9 cellular contexts compared by ENCODE assay signal in the genomic region with DNA sequence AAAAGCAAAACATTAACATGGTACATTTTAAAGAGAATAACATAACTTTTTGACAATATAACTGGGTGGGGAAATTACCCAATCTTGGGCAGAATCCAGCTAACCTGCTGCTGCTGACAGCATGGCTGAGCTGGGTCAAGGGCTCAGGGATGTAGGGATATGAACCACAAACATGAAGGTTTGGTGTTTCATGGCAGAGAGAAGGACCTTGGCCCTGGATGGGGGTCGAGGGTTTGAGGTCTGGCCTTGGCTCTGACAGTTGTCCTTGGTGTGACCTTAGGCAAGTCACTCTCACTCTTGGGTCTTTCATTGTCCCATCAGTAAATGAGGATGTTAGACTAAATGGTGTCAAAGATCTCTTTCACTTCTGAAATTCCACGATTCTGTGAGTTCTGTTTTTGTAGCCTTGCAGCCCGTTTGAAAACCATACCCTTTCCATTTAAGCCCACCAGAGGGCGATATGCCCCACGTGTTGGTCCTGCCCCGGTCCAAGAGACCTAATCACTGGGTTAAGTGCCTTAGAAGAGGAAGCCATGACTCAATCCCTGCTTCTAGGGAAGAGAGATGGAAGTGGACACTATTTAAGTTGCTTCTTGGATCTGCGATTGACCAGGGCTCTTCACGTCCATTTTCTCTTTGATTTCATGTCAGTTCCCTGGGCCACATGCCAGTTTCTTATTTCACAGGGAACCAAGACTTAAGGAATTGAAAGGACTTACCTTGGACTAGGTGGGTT. TPM values are rescaled to one million over a fixed set of nuclear protein-coding genes. Genes with fewer than 3 reads are reported as not detected.
DNase-seq lines count a peak whose midpoint lies in the region; ATAC-seq, FAIRE-seq and TF ChIP-seq lines count a peak whose summit lies in the region.
"Had no signal": no experiment of that assay in that cellular context is flagged by ENCODE, and none has a peak within 500 bp of the region (broad histone marks: within the 10 kb centered on the region; RNA-seq: fewer than 3 reads in every experiment).

No MANE protein-coding gene starts in this region.

- POLR2A ChIA-PET in IMR-90 (lab: Charles Lee; ENCODE audit: unreplicated experiment), result no interaction called here

- peak overlapping the region; percentile 10 for H3K4me3 Mint-ChIP-seq in activated T-cell treated with anti-CD3 and anti-CD28 coated beads, Interleukin-2, amount 50 U/mL, for 24 hours
- peak overlapping the region; percentile 20 for H3K4me3 Mint-ChIP-seq in natural killer cell treated with Interleukin-12 subunit alpha and Interleukin-12 subunit beta and Interleukin-15 and Interleukin-18, amount 100 ng/mL, for 72 hours

- H3K36me3 Mint-ChIP-seq in activated T-cell treated with anti-CD3 and anti-CD28 coated beads, Interleukin-2, amount 50 U/mL, for 24 hours (ENCODE audit: low read depth), result peaks cover 10% of the 10 kb centered on the region
- H3K36me3 Mint-ChIP-seq in natural killer cell treated with Interleukin-12 subunit alpha and Interleukin-12 subunit beta and Interleukin-15 and Interleukin-18, amount 100 ng/mL, for 72 hours, result no peaks in the 10 kb centered on the region

- H4K5ac ChIP-seq in IMR-90 (ENCODE audit: low read depth, low read length), result no peak overlapping the region

- 0 out of 3 replicates have a peak overlapping the region, but pooled peaks have one; percentile 16 for H2BK15ac ChIP-seq in IMR-90 (ENCODE audit: low read depth, low read length)

- 80% methylated on average over 2 of the region's 8 CpGs; no CpG with 5 or more reads in 1 of the 2 experiments for WGBS in IMR-90 (ENCODE audit: extremely low coverage in 2 of 2, insufficient read length in 1 of 2), 2 experiments
- 29% methylated on average over 8 of the region's 8 CpGs for WGBS in esophagus muscularis mucosa

- H3K4ac ChIP-seq in IMR-90 (ENCODE audit: low read depth, low read length), result peak overlapping the region; percentile 69

- H3K14ac ChIP-seq in IMR-90 (replicated peaks; ENCODE audit: low read depth, low read length), result peak overlapping the region; percentile 46; the same call in 1 of the 2 replicates

- H3K9me1 ChIP-seq in IMR-90 (ENCODE audit: insufficient read depth, low read length), result no peaks in the 10 kb centered on the region

- no peaks in the 10 kb centered on the region for H3K79me1 ChIP-seq in IMR-90 (ENCODE audit: low read depth in 1 of 2, low read length in 2 of 2)

- no TSS peak for BruUV-seq in IMR-90 (replicated peaks; lab: Mats Ljungman, UMichigan)

- H3K9ac ChIP-seq in IMR-90 (ENCODE audit: low read depth, low read length), result no peak overlapping the region
- H3K9ac ChIP-seq: BLaER1 treated with 17β-estradiol and CSF1 and Interleukin-3, amounts not matched to agents 10 nM and 100 nM had no signal

- peak overlapping the region; percentile 66 for H2BK20ac ChIP-seq in IMR-90 (ENCODE audit: low read depth, low read length)

- peak; percentile 84 for FAIRE-seq in RCC 7860 (lab: Jason Lieb, UNC)

- no peaks in the 10 kb centered on the region for H3K36me3 ChIP-seq in IMR-90 (ENCODE audit: control insufficient read depth, insufficient read depth, low read length)
- no peaks in the 10 kb centered on the region for H3K36me3 ChIP-seq in esophagus muscularis mucosa
- H3K36me3 ChIP-seq: BLaER1 treated with 17β-estradiol and CSF1 and Interleukin-3, amounts not matched to agents 10 nM and 100 nM had no signal

- TF ChIP-seq EP300 in esophagus muscularis mucosa (IDR thresholded peaks at IDR 0.05), result no peak

- dilution Hi-C loops in IMR-90 (cut with HindIII; ENCODE audit: low sequenced_read_pairs, unreplicated experiment), result no loop called here

- no peak overlapping the region; the same call in 1 of the 2 replicates for H3K56ac ChIP-seq in IMR-90 (ENCODE audit: extremely low read depth, insufficient read depth, low read length)

- H3K9me3 ChIP-seq in IMR-90 (ENCODE audit: control insufficient read depth, insufficient read depth, low read length), result no peaks in the 10 kb centered on the region
- no peaks in the 10 kb centered on the region for H3K9me3 ChIP-seq in esophagus muscularis mucosa
- H3K9me3 ChIP-seq: BLaER1 treated with 17β-estradiol and CSF1 and Interleukin-3, amounts not matched to agents 10 nM and 100 nM had no signal

- H3K4me3 ChIP-seq in IMR-90 (ENCODE audit: insufficient read depth, low read depth, low read length), result no peak overlapping the region
- no peak overlapping the region for H3K4me3 ChIP-seq in esophagus muscularis mucosa
- H3K4me3 ChIP-seq: BLaER1 treated with 17β-estradiol and CSF1 and Interleukin-3, amounts not matched to agents 10 nM and 100 nM had no signal

- no peak overlapping the region for H3K23ac ChIP-seq in IMR-90 (ENCODE audit: low read depth, low read length)

- intact Hi-C loops in IMR-90 (cut with micrococcal nuclease) (loop anchor here (1.0 to 5.0 kb wide), 7 partner anchors 57 to 786 kb away; no protein-coding TSS in a partner anchor), esophagus muscularis mucosa (cut with DNase I) (loop anchor here (2.0 kb wide), 3 partner anchors 172 to 782 kb away; no protein-coding TSS in a partner anchor)

- H3K27ac ChIP-seq in IMR-90 (ENCODE audit: insufficient read depth, low read length) (no peak overlapping the region), esophagus muscularis mucosa (replicated peaks in 1 of 4) (no peak overlapping the region), substantia nigra (ENCODE audit: low read depth, low read length, poor library complexity, severe bottlenecking) (no peak overlapping the region)

- peak overlapping the region; percentile 50; the same call in 1 of the 2 replicates for H2BK120ac ChIP-seq in IMR-90 (ENCODE audit: low read depth, low read length)

- TF ChIP-seq POLR2A in IMR-90 (IDR thresholded peaks at IDR 0.05; ENCODE audit: low read depth, low read length) (peak; percentile 58; the same call in 1 of the 2 replicates), esophagus muscularis mucosa (IDR thresholded peaks at IDR 0.05; ENCODE audit: low read depth) (no peak)

- no peaks in the 10 kb centered on the region for H3K9me3 Mint-ChIP-seq in activated T-cell treated with anti-CD3 and anti-CD28 coated beads, Interleukin-2, amount 50 U/mL, for 24 hours
- H3K9me3 Mint-ChIP-seq in natural killer cell treated with Interleukin-12 subunit alpha and Interleukin-12 subunit beta and Interleukin-15 and Interleukin-18, amount 100 ng/mL, for 72 hours, result no peaks in the 10 kb centered on the region

- H4K91ac ChIP-seq in IMR-90 (ENCODE audit: insufficient read depth, low read depth, low read length), result peak overlapping the region; percentile 39; the same call in 1 of the 2 replicates

- peak; percentile 99 for TF ChIP-seq RAD21 in IMR-90 (IDR thresholded peaks at IDR 0.05; ENCODE audit: low read length)

- in situ Hi-C loops in IMR-90 (cut with MboI; ENCODE audit: low sequenced_read_pairs), result loop anchor here (5.0 to 10.0 kb wide), 5 partner anchors 76 to 786 kb away; no protein-coding TSS in a partner anchor

- peak overlapping the region in 1 of 2 experiments; percentile 43; a peak in 1 of 4 replicates for H4K8ac ChIP-seq in IMR-90 (ENCODE audit: low read depth in 2 of 2, low read length in 2 of 2)

- no peak overlapping the region for H3K4me2 ChIP-seq in IMR-90 (ENCODE audit: low read depth, low read length)

- peak; percentile 95 for ATAC-seq in IMR-90 (ENCODE audit: low read depth)
- ATAC-seq in natural killer cell treated with Interleukin-12 subunit alpha and Interleukin-12 subunit beta and Interleukin-15 and Interleukin-18, amount 100 ng/mL, for 72 hours, result peak; percentile 82 to 83

- H2AK5ac ChIP-seq in IMR-90 (ENCODE audit: low read depth, low read length), result peak overlapping the region; percentile 77

- no peaks in the 10 kb centered on the region for H4K20me1 ChIP-seq in IMR-90 (ENCODE audit: insufficient read depth, low read length)
- H4K20me1 ChIP-seq: BLaER1 treated with 17β-estradiol and CSF1 and Interleukin-3, amounts not matched to agents 10 nM and 100 nM had no signal

- TF ChIP-seq CTCF in IMR-90 (conservative IDR thresholded peaks at IDR 0.05; ENCODE audit: low read depth, low read length) (peak; percentile 97), esophagus muscularis mucosa (IDR thresholded peaks at IDR 0.05) (peak; percentile 80 to 83 (median 82))

- no peak overlapping the region; the same call in 1 of the 2 replicates for H3K18ac ChIP-seq in IMR-90 (ENCODE audit: low read depth, low read length)

- CTCF ChIA-PET in IMR-90 (lab: Yijun Ruan, JAX), result interaction anchor here (0.7 to 4.0 kb wide), 7 partner anchors 9 to 269 kb away, joined by 3 to 25 read pairs (median 4); a partner anchor contains a TSS

- no peak overlapping the region for H2BK5ac ChIP-seq in IMR-90 (ENCODE audit: low read depth, low read length, poor library complexity, severe bottlenecking)

- H3K4me1 ChIP-seq in IMR-90 (ENCODE audit: control insufficient read depth, insufficient read depth, low read length) (peaks cover 2% of the 10 kb centered on the region; the same call in 1 of the 2 replicates), esophagus muscularis mucosa (peaks cover 0 to 14% (median 9%) of the 10 kb centered on the region in 4 donors)

- H3K4me1 Mint-ChIP-seq in activated T-cell treated with anti-CD3 and anti-CD28 coated beads, Interleukin-2, amount 50 U/mL, for 24 hours (ENCODE audit: low read depth), result peaks cover 64% of the 10 kb centered on the region
- H3K4me1 Mint-ChIP-seq in natural killer cell treated with Interleukin-12 subunit alpha and Interleukin-12 subunit beta and Interleukin-15 and Interleukin-18, amount 100 ng/mL, for 72 hours (ENCODE audit: low read depth in 2 of 2), result peaks cover 24 to 37% of the 10 kb centered on the region in 2 donors

- H2AK9ac ChIP-seq in IMR-90 (replicated peaks; ENCODE audit: low read depth, low read length, poor library complexity), result no peak overlapping the region

- H2AFZ ChIP-seq in IMR-90 (replicated peaks; ENCODE audit: low read length, poor library complexity), result peak overlapping the region; percentile 57

- DNase-seq in NCI-H1436 (lab: John Stamatoyannopoulos, UW), result peak; percentile 50
- DNase-seq in NCI-H1436 treated with DMSO at 0.1 percent for 48 hours (lab: John Stamatoyannopoulos, UW), result no peak
- peak; percentile 89 for DNase-seq in IMR-90
- peak; percentile 74 for DNase-seq in RCC 7860 (ENCODE audit: low spot score)
- peak; percentile 69 for DNase-seq in activated T-cell treated with anti-CD3 and anti-CD28 coated beads, Interleukin-2, amount 50 U/mL, for 24 hours
- DNase-seq in esophagus muscularis mucosa (ENCODE audit: extremely low spot score), result peak; percentile 95
- peak; percentile 76 for DNase-seq in natural killer cell treated with Interleukin-12 subunit alpha and Interleukin-12 subunit beta and Interleukin-15 and Interleukin-18, amount 100 ng/mL, for 72 hours (ENCODE audit: low spot score)
- peak in 47 of 49 donors; percentile 2 to 73 (median 42) for DNase-seq in substantia nigra (lab: John Stamatoyannopoulos, UW)

- H3K27me3 ChIP-seq in IMR-90 (ENCODE audit: control insufficient read depth, insufficient read depth, low read length) (no peaks in the 10 kb centered on the region; the same call in none of the 2 replicates), esophagus muscularis mucosa (no peaks in the 10 kb centered on the region)
- H3K27me3 ChIP-seq: BLaER1 treated with 17β-estradiol and CSF1 and Interleukin-3, amounts not matched to agents 10 nM and 100 nM had no signal

- H3K27ac Mint-ChIP-seq in activated T-cell treated with anti-CD3 and anti-CD28 coated beads, Interleukin-2, amount 50 U/mL, for 24 hours, result peak overlapping the region; percentile 93
- H3K27ac Mint-ChIP-seq in natural killer cell treated with Interleukin-12 subunit alpha and Interleukin-12 subunit beta and Interleukin-15 and Interleukin-18, amount 100 ng/mL, for 72 hours, result peak overlapping the region; percentile 85

- H3K27me3 Mint-ChIP-seq in activated T-cell treated with anti-CD3 and anti-CD28 coated beads, Interleukin-2, amount 50 U/mL, for 24 hours, result no peaks in the 10 kb centered on the region
- no peaks in the 10 kb centered on the region for H3K27me3 Mint-ChIP-seq in natural killer cell treated with Interleukin-12 subunit alpha and Interleukin-12 subunit beta and Interleukin-15 and Interleukin-18, amount 100 ng/mL, for 72 hours

RNA-seq across cellular contexts. Expression of a gene that starts 56.8 kb away (rescaled TPM):
- total RNA-seq in IMR-90 (2012; rRNA removed) (not detected in 2 replicates), esophagus muscularis mucosa (not detected)
- not detected in 2 replicates for polyA plus RNA-seq in IMR-90 (2012; rRNA removed)
- polyA plus RNA-seq in IMR-90 (2012; cell fraction: cytosol; rRNA removed), result not detected in 2 replicates
- polyA plus RNA-seq in IMR-90 (2012; cell fraction: nucleus; rRNA removed; ENCODE audit: low replicate concordance), result not detected in 2 replicates
- not detected for total RNA-seq in natural killer cell treated with Interleukin-12 subunit alpha and Interleukin-12 subunit beta and Interleukin-15 and Interleukin-18, amount 100 ng/mL, for 72 hours
